In the genomic region with DNA sequence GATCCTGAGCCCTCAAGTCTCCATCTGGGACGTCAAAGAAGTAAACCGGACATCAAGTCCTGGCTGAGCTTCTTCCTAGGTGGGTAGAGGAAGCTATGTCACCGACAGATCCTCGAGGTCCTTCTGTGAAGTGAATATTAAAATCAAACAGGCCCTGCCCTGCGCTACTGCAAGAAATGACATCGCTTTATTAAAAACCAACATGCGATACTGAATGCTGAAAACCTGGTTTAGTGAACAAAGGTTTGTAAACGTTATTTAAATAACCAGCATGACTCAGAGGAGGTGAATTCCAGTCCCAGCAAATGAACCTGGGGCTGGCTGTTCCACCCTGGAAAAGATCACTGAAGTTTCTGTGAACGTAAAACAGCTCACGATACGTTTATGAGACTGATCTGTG, we compare ENCODE assay signal across 8 cellular contexts. TPM values are rescaled to one million over a fixed set of nuclear protein-coding genes. Genes with fewer than 3 reads are reported as not detected.
DNase-seq lines count a peak whose midpoint lies in the region; ATAC-seq, FAIRE-seq and TF ChIP-seq lines count a peak whose summit lies in the region.

No MANE protein-coding gene starts in this region.

- RAD21 ChIA-PET in GM12878 (lab: Charles Lee; ENCODE audit: unreplicated experiment): interaction anchor here (1.0 to 2.4 kb wide), 2 partner anchors 33 to 64 kb away, joined by 3 to 26 read pairs; a partner anchor contains a TSS

- peak; percentile 5 for ATAC-seq in GM18873 (IDR thresholded peaks at IDR 0.05; ENCODE audit: low FRiP score, unreplicated experiment)
- ATAC-seq in GM12878: peak; percentile 19
- peak; percentile 59 for ATAC-seq in left lung
- no peak for ATAC-seq in HG03457 (IDR thresholded peaks at IDR 0.05; ENCODE audit: unreplicated experiment)
- ATAC-seq in GM21529 (IDR thresholded peaks at IDR 0.05; ENCODE audit: unreplicated experiment): no peak

- H3K9me3 ChIP-seq in GM12878 (replicated peaks; ENCODE audit: control insufficient read depth, insufficient read depth, low read length) (no peaks in the 10 kb centered on the region), left lung (no peaks in the 10 kb centered on the region), suprapubic skin (no peaks in the 10 kb centered on the region)

- in situ Hi-C loops in GM12878 (cut with MboI): no loop called here

- TF ChIP-seq CTCF in GM12878 (IDR thresholded peaks at IDR 0.05 in 2 of 3, conservative IDR thresholded peaks at IDR 0.05 in 1 of 3; ENCODE audit: control insufficient read depth in 2 of 3, extremely low read depth in 1 of 3, insufficient read depth in 1 of 3, low read depth in 3 of 3, low read length in 3 of 3): 0 out of 6 replicates have a peak, but pooled peaks of 1 of the 3 experiments have one; percentile 2
- TF ChIP-seq CTCF in left lung (IDR thresholded peaks at IDR 0.05): no peak
- no peak for TF ChIP-seq CTCF in suprapubic skin (IDR thresholded peaks at IDR 0.05)

- POLR2A ChIA-PET in GM12878 (lab: Charles Lee): interaction anchor here (1.7 kb wide), 1 partner anchor 64 kb away, joined by 7 read pairs; a partner anchor contains a TSS

- TF ChIP-seq EP300 in GM12878 (IDR thresholded peaks at IDR 0.05; ENCODE audit: borderline replicate concordance in 1 of 2, control insufficient read depth in 1 of 2, low read depth in 2 of 2, low read length in 2 of 2) (no peak), suprapubic skin (IDR thresholded peaks at IDR 0.05) (no peak)

- H4K20me1 ChIP-seq in GM12878 (ENCODE audit: control insufficient read depth, insufficient read depth): no peaks in the 10 kb centered on the region

- intact Hi-C loops in GM12878 (cut with micrococcal nuclease; ENCODE audit: unreplicated experiment): no loop called here
- intact Hi-C loops in left lung (cut with DNase I): no loop called here

- CTCF ChIA-PET in GM12878 (lab: Yijun Ruan, JAX): interaction anchor here (0.6 to 3.8 kb wide), 5 partner anchors 10 to 271 kb away, joined by 4 to 39 read pairs (median 8); a partner anchor contains a TSS

- peak overlapping the region; percentile 84 for H3K4me2 ChIP-seq in GM12878 (ENCODE audit: control insufficient read depth, insufficient read depth)

- whole genome bisulfite sequencing in GM12878 (ENCODE audit: insufficient coverage, insufficient replicate concordance, low lambda C conversion rate, missing lambda C conversion rate): under 1% methylated on average over 11 of the region's 11 CpGs
- under 1% methylated on average over 11 of the region's 11 CpGs for WGBS in suprapubic skin

- H3K79me2 ChIP-seq in GM12878 (ENCODE audit: control insufficient read depth, insufficient read depth, low read length): peaks cover 27% of the 10 kb centered on the region

- SMC1A ChIA-PET in GM12878 (lab: Charles Lee; ENCODE audit: uncharacterized antibody, unreplicated experiment): interaction anchor here (0.6 to 3.1 kb wide), 8 partner anchors 8 to 801 kb away, joined by 3 to 28 read pairs (median 4); a partner anchor contains a TSS

- TF ChIP-seq RAD21 in GM12878 (IDR thresholded peaks at IDR 0.05; ENCODE audit: insufficient read depth, low read depth, low read length): no peak

- H3K4me1 ChIP-seq in GM12878 (ENCODE audit: control insufficient read depth, insufficient read depth, low read length): peaks cover 17% of the 10 kb centered on the region; the same call in 1 of the 2 replicates
- H3K4me1 ChIP-seq in left lung: peaks cover 13 to 43% of the 10 kb centered on the region in 2 donors
- H3K4me1 ChIP-seq in suprapubic skin: peaks cover 27% of the 10 kb centered on the region

- no peaks in the 10 kb centered on the region; a peak in 1 of 4 replicates for H3K36me3 ChIP-seq in GM12878 (ENCODE audit: control insufficient read depth in 2 of 2, insufficient read depth in 2 of 2, low read length in 1 of 2)
- H3K36me3 ChIP-seq in left lung: peaks cover 0 to 28% of the 10 kb centered on the region in 2 donors
- H3K36me3 ChIP-seq in suprapubic skin: peaks cover 24% of the 10 kb centered on the region

- H3K9ac ChIP-seq in GM12878 (ENCODE audit: control insufficient read depth, insufficient read depth, low read length): peak overlapping the region; percentile 96

- TF ChIP-seq POLR2A in GM12878 (IDR thresholded peaks at IDR 0.05; ENCODE audit: low read depth, low read length): no peak
- no peak for TF ChIP-seq POLR2A in suprapubic skin (IDR thresholded peaks at IDR 0.05)

- H3K4me3 ChIP-seq in GM12878: peak overlapping the region; percentile 81
- peak overlapping the region; percentile 75 to 87 for H3K4me3 ChIP-seq in left lung
- H3K4me3 ChIP-seq in suprapubic skin: peak overlapping the region; percentile 85

- no TSS peak for BruUV-seq in GM12878 (replicated peaks; lab: Mats Ljungman, UMichigan)

- no peaks in the 10 kb centered on the region for H3K27me3 ChIP-seq in GM12878 (replicated peaks in 1 of 2; ENCODE audit: control insufficient read depth in 2 of 2, insufficient read depth in 2 of 2, low read length in 1 of 2)
- no peaks in the 10 kb centered on the region for H3K27me3 ChIP-seq in left lung
- H3K27me3 ChIP-seq in suprapubic skin: no peaks in the 10 kb centered on the region

- H3K27ac ChIP-seq in GM12878 (ENCODE audit: control insufficient read depth, insufficient read depth) (peak overlapping the region; percentile 85), left lung (peak overlapping the region in 1 of 2 donors; percentile 76), suprapubic skin (peak overlapping the region; percentile 86)

- FAIRE-seq in GM12878 (lab: Jason Lieb, UNC): peak; percentile 65

- peak overlapping the region; percentile 96 for H2AFZ ChIP-seq in GM12878 (ENCODE audit: control insufficient read depth, low read depth, low read length)

- DNase-seq in LoVo (ENCODE audit: low spot score): peak; percentile 44
- DNase-seq in GM12878 (ENCODE audit: low read depth, low spot score): no peak
- DNase-seq in left lung: no peak
- DNase-seq in suprapubic skin (ENCODE audit: low spot score in 2 of 2): no peak
- DNase-seq in UCSD-AML1 (lab: John Stamatoyannopoulos, UW; ENCODE audit: unreplicated experiment): no peak

RNA-seq across cellular contexts. Expression of a gene that starts 0.7 kb away (rescaled TPM):
- total RNA-seq in GM12878 (2013; cell fraction: nucleolus; rRNA removed): 100 and 115 TPM in 2 replicates
- total RNA-seq in GM12878 (2014; rRNA removed) (88.4 and 98.7 TPM in 2 replicates), GM12878 (2014; rRNA removed; fragmentation: Illumina TruSeq; extraction: Trizol) (102 and 104 TPM in 2 replicates), GM12878 (2021) (84.4 and 89.9 TPM in 2 replicates), left lung (10 to 100 TPM; 61.8 to 67.9 TPM), suprapubic skin (100 to 1,000 TPM in 2 of 4 donors, 10 to 100 TPM in 2; 75.1 to 117 (median 97.2) TPM)
- 49.0 TPM for polyA plus RNA-seq in GM12878 (2011; ENCODE audit: low read depth)
- polyA plus RNA-seq in GM12878 (2011; rRNA removed) (192 and 197 TPM in 2 replicates), GM12878 (2014; fragmentation: Illumina TruSeq; extraction: Trizol) (102 and 116 TPM in 2 replicates), GM12878 (2014; fragmentation: Nextera tagmentation; extraction: Ambion mirVana) (100 to 1,000 TPM; 108 to 203 TPM), GM12878 (2014; rRNA removed) (85.3 and 92.2 TPM in 2 replicates), GM12878 (2016; fragmentation: Nextera tagmentation; extraction: Ambion mirVana) (100 to 1,000 TPM; 142 to 145 TPM)
- 132 and 139 TPM in 2 replicates for polyA plus RNA-seq in GM12878 (2011; cell fraction: cytosol; rRNA removed)
- polyA plus RNA-seq in GM12878 (2011; cell fraction: nucleus; rRNA removed): 87.9 and 118 TPM in 2 replicates
- polyA plus RNA-seq in GM12878 (2012): 53.8 and 56.4 TPM in 2 replicates
- 129 and 161 TPM in 2 replicates for polyA minus RNA-seq in GM12878 (2011; rRNA and poly(A)+ RNA removed)
- 23.0 and 28.9 TPM in 2 replicates for polyA minus RNA-seq in GM12878 (2011; cell fraction: cytosol; rRNA and poly(A)+ RNA removed)
- polyA minus RNA-seq in GM12878 (2011; cell fraction: nucleus; rRNA and poly(A)+ RNA removed): 29.6 and 41.6 TPM in 2 replicates

RNA-seq across cellular contexts. Expression of a gene that starts 52.9 kb away (rescaled TPM):
- not detected in 2 replicates for total RNA-seq in GM12878 (2013; cell fraction: nucleolus; rRNA removed)
- total RNA-seq in GM12878 (2014; rRNA removed) (0.11 TPM in 1 of 2 replicates, not detected in the other), GM12878 (2014; rRNA removed; fragmentation: Illumina TruSeq; extraction: Trizol) (not detected in 2 replicates), GM12878 (2021) (not detected in 2 replicates), left lung (not detected), suprapubic skin (100 to 1,000 TPM in 2 of 4 donors, 10 to 100 TPM in 2; 76.6 to 126 (median 102) TPM)
- not detected for polyA plus RNA-seq in GM12878 (2011; ENCODE audit: low read depth)
- polyA plus RNA-seq in GM12878 (2011; rRNA removed) (0.04 TPM in 1 of 2 replicates, not detected in the other), GM12878 (2014; fragmentation: Illumina TruSeq; extraction: Trizol) (not detected in 2 replicates), GM12878 (2014; fragmentation: Nextera tagmentation; extraction: Ambion mirVana) (under 1 TPM in 1 of 2 experiments, not detected in 1; 0.35 TPM), GM12878 (2014; rRNA removed) (not detected in 2 replicates), GM12878 (2016; fragmentation: Nextera tagmentation; extraction: Ambion mirVana) (not detected)
- polyA plus RNA-seq in GM12878 (2011; cell fraction: cytosol; rRNA removed): not detected in 2 replicates
- polyA plus RNA-seq in GM12878 (2011; cell fraction: nucleus; rRNA removed): not detected in 2 replicates
- not detected in 2 replicates for polyA plus RNA-seq in GM12878 (2012)
- not detected in 2 replicates for polyA minus RNA-seq in GM12878 (2011; rRNA and poly(A)+ RNA removed)
- polyA minus RNA-seq in GM12878 (2011; cell fraction: cytosol; rRNA and poly(A)+ RNA removed): not detected in 2 replicates
- polyA minus RNA-seq in GM12878 (2011; cell fraction: nucleus; rRNA and poly(A)+ RNA removed): not detected in 2 replicates

RNA-seq across cellular contexts. Expression of a gene that starts 53.7 kb away (rescaled TPM):
- not detected in 2 replicates for total RNA-seq in GM12878 (2013; cell fraction: nucleolus; rRNA removed)
- not detected in 2 replicates for total RNA-seq in GM12878 (2014; rRNA removed)
- total RNA-seq in GM12878 (2014; rRNA removed; fragmentation: Illumina TruSeq; extraction: Trizol): not detected in 2 replicates
- not detected in 2 replicates for total RNA-seq in GM12878 (2021)
- polyA plus RNA-seq in GM12878 (2011; ENCODE audit: low read depth): not detected
- polyA plus RNA-seq in GM12878 (2011; rRNA removed): not detected in 2 replicates
- polyA plus RNA-seq in GM12878 (2011; cell fraction: cytosol; rRNA removed): not detected in 2 replicates
- polyA plus RNA-seq in GM12878 (2011; cell fraction: nucleus; rRNA removed): not detected in 2 replicates
- polyA plus RNA-seq in GM12878 (2012): not detected in 2 replicates
- not detected in 2 replicates for polyA plus RNA-seq in GM12878 (2014; fragmentation: Illumina TruSeq; extraction: Trizol)
- polyA plus RNA-seq in GM12878 (2014; fragmentation: Nextera tagmentation; extraction: Ambion mirVana): not detected
- polyA plus RNA-seq in GM12878 (2014; rRNA removed): not detected in 2 replicates
- not detected for polyA plus RNA-seq in GM12878 (2016; fragmentation: Nextera tagmentation; extraction: Ambion mirVana)
- not detected in 2 replicates for polyA minus RNA-seq in GM12878 (2011; rRNA and poly(A)+ RNA removed)
- not detected in 2 replicates for polyA minus RNA-seq in GM12878 (2011; cell fraction: cytosol; rRNA and poly(A)+ RNA removed)
- not detected in 2 replicates for polyA minus RNA-seq in GM12878 (2011; cell fraction: nucleus; rRNA and poly(A)+ RNA removed)
- not detected for total RNA-seq in left lung
- total RNA-seq in suprapubic skin: not detected

Comparison
In these comparisons a context has a peak if more than half of its experiments do, and no peak if none do; other contexts are left out.
1. ATAC-seq: peak in GM18873 (single experiment), GM12878 (single experiment) and left lung (single experiment); none in HG03457 (single experiment) and GM21529 (single experiment).
2. RNA of a gene that starts 52.9 kb away (total RNA-seq): 76.6 to 126 TPM in suprapubic skin; 0.11 TPM in GM12878 and not detected in left lung; every median in the first group is over 10 times any median in the second.
3. Peak in every context shown above with its lines, with median percentiles within 50 percentile points of each other: H3K4me3 ChIP-seq.